In genomic region chr5:87127956-87128687, GRCh38 we compare ENCODE assay signal across 14 cellular contexts.
DNase-seq lines count a peak whose midpoint lies in the region; ATAC-seq and TF ChIP-seq lines count a peak whose summit lies in the region.
"Had no signal": no experiment of that assay in that cellular context is flagged by ENCODE, and none has a peak within 500 bp of the region (broad histone marks: within the 10 kb centered on the region; RNA-seq: fewer than 3 reads in every experiment).

No MANE protein-coding gene starts in this region.

- H3K4me1 ChIP-seq in foreskin keratinocyte (peaks cover 40% of the 10 kb centered on the region), colonic mucosa (no peaks in the 10 kb centered on the region), mucosa of descending colon (ENCODE audit: low read depth) (no peaks in the 10 kb centered on the region)
- H3K4me1 ChIP-seq: pancreas had no signal

- H3K9me3 ChIP-seq in colonic mucosa (no peaks in the 10 kb centered on the region), mucosa of descending colon (no peaks in the 10 kb centered on the region)
- H3K9me3 ChIP-seq: pancreas had no signal

- intact Hi-C loops in colonic mucosa (cut with DNase I) (no loop called here), mucosa of descending colon (cut with DNase I, micrococcal nuclease) (no loop called here)

- peak; percentile 40 for DNase-seq in AG10803 (ENCODE audit: low read depth)
- DNase-seq in ELR (ENCODE audit: low read depth): peak; percentile 76
- peak in 1 of 2 donors; percentile 73 for DNase-seq in foreskin keratinocyte
- no peak for DNase-seq in NCI-H1436 (lab: John Stamatoyannopoulos, UW)
- no peak for DNase-seq in NCI-H2029 treated with DMSO at 0.1 percent for 48 hours (lab: John Stamatoyannopoulos, UW)
- DNase-seq in colonic mucosa: no peak
- no peak for DNase-seq in mucosa of descending colon
- DNase-seq: DND-41, NCI-H1417, pancreas had no signal

- ATAC-seq in SK-N-SH treated with all-trans-retinoic acid at 6 μM for 48 hours (peak; percentile 69), foreskin keratinocyte (peak; percentile 25), mucosa of descending colon (no peak)
- ATAC-seq: esophagus mucosa, K562, pancreas, WTC11 had no signal

- H3K4me3 ChIP-seq in AG10803 (ENCODE audit: low read length): no peak overlapping the region
- no peak overlapping the region for H3K4me3 ChIP-seq in colonic mucosa
- no peak overlapping the region for H3K4me3 ChIP-seq in mucosa of descending colon
- H3K4me3 ChIP-seq: K562, pancreas had no signal

- peak overlapping the region; percentile 2 for H3K27ac ChIP-seq in foreskin keratinocyte
- no peak overlapping the region for H3K27ac ChIP-seq in colonic mucosa
- H3K27ac ChIP-seq: pancreas had no signal

- H3K36me3 ChIP-seq in colonic mucosa (no peaks in the 10 kb centered on the region), mucosa of descending colon (ENCODE audit: low read depth) (no peaks in the 10 kb centered on the region)
- H3K36me3 ChIP-seq: pancreas had no signal

- no peak overlapping the region for H3K9ac ChIP-seq in colonic mucosa (ENCODE audit: low read depth in 2 of 2, low read length in 2 of 2)

- no peaks in the 10 kb centered on the region for H3K27me3 ChIP-seq in foreskin keratinocyte
- H3K27me3 ChIP-seq in colonic mucosa: no peaks in the 10 kb centered on the region
- H3K27me3 ChIP-seq: pancreas had no signal

- TF ChIP-seq CTCF in AG10803 (conservative IDR thresholded peaks at IDR 0.05; ENCODE audit: low read length) (no peak), foreskin keratinocyte (conservative IDR thresholded peaks at IDR 0.05) (no peak), colonic mucosa (IDR thresholded peaks at IDR 0.05) (no peak), mucosa of descending colon (IDR thresholded peaks at IDR 0.05) (no peak)

TF ChIP-seq in SK-N-SH treated with all-trans-retinoic acid at 6 μM for 48 hours, 23 proteins besides CTCF, POLR2A, EP300 and RAD21:
- TF ChIP-seq BACH2 (CRISPR knock-in tag; IDR thresholded peaks at IDR 0.05; ENCODE audit: borderline replicate concordance) (no peak), TCF4 (CRISPR knock-in tag; IDR thresholded peaks at IDR 0.05; ENCODE audit: borderline replicate concordance) (no peak), TOX (CRISPR knock-in tag; IDR thresholded peaks at IDR 0.05; ENCODE audit: borderline replicate concordance) (no peak), ZNF8 (CRISPR knock-in tag; IDR thresholded peaks at IDR 0.05) (no peak), ISL1 (CRISPR knock-in tag; IDR thresholded peaks at IDR 0.05) (no peak), ARNTL (CRISPR knock-in tag; IDR thresholded peaks at IDR 0.05; ENCODE audit: borderline replicate concordance, low read depth) (no peak), OSR1 (CRISPR knock-in tag; IDR thresholded peaks at IDR 0.05) (no peak), PPARA (CRISPR knock-in tag; IDR thresholded peaks at IDR 0.05; ENCODE audit: borderline replicate concordance) (no peak), PATZ1 (CRISPR knock-in tag; IDR thresholded peaks at IDR 0.05; ENCODE audit: borderline replicate concordance) (no peak), ZNF565 (CRISPR knock-in tag; conservative IDR thresholded peaks at IDR 0.05; ENCODE audit: low read depth) (no peak), SNAI2 (CRISPR knock-in tag; IDR thresholded peaks at IDR 0.05) (no peak), CSDC2 (CRISPR knock-in tag; IDR thresholded peaks at IDR 0.05) (no peak), ZFP30 (CRISPR knock-in tag; IDR thresholded peaks at IDR 0.05) (no peak), POU6F1 (CRISPR knock-in tag; IDR thresholded peaks at IDR 0.05; ENCODE audit: borderline replicate concordance, low read depth) (no peak), ZNF70 (CRISPR knock-in tag; IDR thresholded peaks at IDR 0.05) (no peak), ESRRG (CRISPR knock-in tag; IDR thresholded peaks at IDR 0.05) (no peak)
TF ChIP-seq in SK-N-SH treated with all-trans-retinoic acid at 6 μM for 48 hours: peak in this region for 0.

Comparison
In these comparisons a context has a peak if more than half of its experiments do, and no peak if none do; other contexts are left out.
1. DNase-seq: peak in AG10803 (single experiment) and ELR (single experiment); none in NCI-H1436 (single experiment), NCI-H2029 treated with DMSO at 0.1 percent for 48 hours (single experiment), colonic mucosa (single experiment) and mucosa of descending colon (0 of 3).